Comparison of ENCODE assay signal across 32 cellular contexts in the genomic region with DNA sequence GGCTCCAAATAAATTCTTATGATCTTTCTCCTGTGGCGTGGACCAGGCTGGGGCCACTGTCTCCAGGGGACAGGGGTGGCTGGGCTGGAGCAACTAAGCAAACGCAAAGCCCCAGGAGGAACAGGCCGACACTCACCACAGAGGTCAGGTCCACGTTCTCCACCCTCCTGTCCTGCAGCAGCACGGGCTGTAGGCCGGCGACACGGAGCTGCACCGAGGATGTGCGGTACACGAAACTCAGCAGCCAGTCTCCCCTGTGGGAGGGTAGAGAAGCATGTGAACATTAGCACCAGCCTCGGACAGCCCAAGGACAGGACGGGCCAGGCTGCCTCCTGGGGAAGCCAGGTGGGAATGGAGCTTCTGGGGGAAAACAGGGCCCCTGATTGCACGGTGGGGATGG. TPM values are rescaled to one million over a fixed set of nuclear protein-coding genes. Genes with fewer than 3 reads are reported as not detected.
"Had no signal": no experiment of that assay in that cellular context is flagged by ENCODE, and none has a peak within 500 bp of the region (broad histone marks: within the 10 kb centered on the region; RNA-seq: fewer than 3 reads in every experiment).

No MANE protein-coding gene starts in this region.

- ATAC-seq: effector memory CD8-positive, alpha-beta T cell; gastrocnemius medialis; heart right ventricle; left cardiac atrium; left lung; left ventricle myocardium superior; lower lobe of right lung; mucosa of descending colon had no signal

- DNase-seq: effector CD8-positive, alpha-beta T cell; effector memory CD8-positive, alpha-beta T cell; endodermal cell; erythroblast; esophagus squamous epithelium; foreskin fibroblast; foreskin melanocyte; gastrocnemius medialis; glutamatergic neuron; head of caudate nucleus; heart right ventricle; hippocampal formation; left cardiac atrium; left lung; left ventricle myocardium superior; lower lobe of right lung; mesenchymal stem cell; mucosa of descending colon had no signal

- H3K4me3 ChIP-seq: coronary artery, esophagus squamous epithelium, gastrocnemius medialis, heart right ventricle, left lung, lower lobe of right lung, mucosa of descending colon had no signal

- H3K27me3 Mint-ChIP-seq: dendritic cell treated with granulocyte-macrophage colony-stimulating factor and Interleukin-4, amounts not matched to agents 40 ng/mL and 50 ng/mL, for 4 days; effector memory CD8-positive, alpha-beta T cell had no signal

- H3K27me3 ChIP-seq: esophagus squamous epithelium, gastrocnemius medialis, heart right ventricle, left lung had no signal

- FAIRE-seq: colon, endometrium, islet of Langerhans, keratinocyte had no signal

- H3K36me3 ChIP-seq: gastrocnemius medialis had no signal

- H3K27ac Mint-ChIP-seq: dendritic cell treated with granulocyte-macrophage colony-stimulating factor and Interleukin-4, amounts not matched to agents 40 ng/mL and 50 ng/mL, for 4 days; effector memory CD8-positive, alpha-beta T cell; endodermal cell; mesothelial cell of epicardium had no signal

- H3K4me3 Mint-ChIP-seq: dendritic cell treated with granulocyte-macrophage colony-stimulating factor and Interleukin-4, amounts not matched to agents 40 ng/mL and 50 ng/mL, for 4 days; effector memory CD8-positive, alpha-beta T cell; endodermal cell; mesothelial cell of epicardium had no signal

- H3K4me1 ChIP-seq: esophagus squamous epithelium, gastrocnemius medialis, left lung, lower lobe of right lung had no signal

- H3K9me3 ChIP-seq: esophagus squamous epithelium, gastrocnemius medialis, lower lobe of right lung, mucosa of descending colon had no signal

- H3K4me1 Mint-ChIP-seq: endodermal cell, mesothelial cell of epicardium had no signal

- H3K9me3 Mint-ChIP-seq: effector memory CD8-positive, alpha-beta T cell; endodermal cell; mesothelial cell of epicardium had no signal

- H3K27ac ChIP-seq: coronary artery, epithelial cell of prostate, esophagus squamous epithelium, gastrocnemius medialis, heart right ventricle, left lung, lower lobe of right lung had no signal

RNA-seq across cellular contexts. Expression of a gene that starts 29.6 kb away (rescaled TPM):
- total RNA-seq: esophagus mucosa, esophagus squamous epithelium, gastrocnemius medialis, glomerular endothelial cell, heart right ventricle, kidney epithelial cell, left cardiac atrium, left lung, left ventricle myocardium superior, lower lobe of right lung, lung microvascular endothelial cell, mesenteric fat pad, mucosa of descending colon, myocyte had no signal
- polyA plus RNA-seq: heart right ventricle, keratinocyte had no signal
